Comparison of ENCODE assay signal across 24 cellular contexts in genomic region chr11:93603225-93603624, GRCh38.
"Had no signal": no experiment of that assay in that cellular context is flagged by ENCODE, and none has a peak within 500 bp of the region (broad histone marks: within the 10 kb centered on the region; RNA-seq: fewer than 3 reads in every experiment).

No MANE protein-coding gene starts in this region.

- H3K4me3 ChIP-seq: MG63, SJCRH30 had no signal

- H3K4me2 ChIP-seq: KMS-11 had no signal

- H3K27ac ChIP-seq: KMS-11, RWPE1, SJCRH30 had no signal

- H3K4me1 ChIP-seq: SJCRH30 had no signal

- H3K27me3 ChIP-seq: MG63, SJCRH30 had no signal

- H3K36me3 ChIP-seq: MG63, SJCRH30 had no signal

- H3K9ac ChIP-seq: KMS-11 had no signal

- FAIRE-seq: astrocyte had no signal

- ATAC-seq: activated CD8-positive, alpha-beta T cell treated with anti-CD3 and anti-CD28 coated beads, Interleukin-2, amount 10 ng/mL, durations not matched to agents 7 days and 5 days; activated naive CD4-positive, alpha-beta T cell treated with anti-CD3 and anti-CD28 coated beads, Interleukin-2, amount 50 U/mL, for 72 hours; Panc1 had no signal

- H3K9me3 ChIP-seq: MG63, SJCRH30 had no signal

- DNase-seq: activated CD4-positive, alpha-beta T cell treated with anti-CD3 and anti-CD28 coated beads for 48 hours; activated CD4-positive, alpha-beta T cell treated with anti-CD3 and anti-CD28 coated beads, Interleukin-2, amount 50 U/mL, for 4 hours; activated CD4-positive, CD25-positive, alpha-beta regulatory T cell treated with anti-CD3 and anti-CD28 coated beads, Interleukin-2, amount 50 U/mL, for 72 hours; activated CD8-positive, alpha-beta memory T cell treated with anti-CD3 and anti-CD28 coated beads, Interleukin-2, amount 50 U/mL, for 48 hours; activated CD8-positive, alpha-beta T cell treated with anti-CD3 and anti-CD28 coated beads, Interleukin-2, amount 10 ng/mL, durations not matched to agents 7 days and 5 days; activated effector memory CD4-positive, alpha-beta T cell treated with Interleukin-2 at 50 U/mL for 16 hours; activated naive CD4-positive, alpha-beta T cell treated with Interleukin-2 at 50 U/mL for 16 hours; activated T-cell treated with anti-CD3 and anti-CD28 coated beads, Interleukin-2, amount 50 U/mL, for 1 hour; amygdala; MG63; NCI-H1092; NCI-H1694 treated with DMSO at 0.1 percent for 48 hours; NCI-H2029 treated with DMSO at 0.1 percent for 48 hours; NCI-H345; NCI-H510A; NCI-H526 treated with DMSO at 0.1 percent for 48 hours; NCI-H82; Right ventricle myocardium superior; SJCRH30 had no signal
